ENCODE assay signal across 27 cellular contexts in genomic region chr5:62558941-62559340, GRCh38.
"Had no signal": no experiment of that assay in that cellular context is flagged by ENCODE, and none has a peak within 500 bp of the region (broad histone marks: within the 10 kb centered on the region; RNA-seq: fewer than 3 reads in every experiment).

No MANE protein-coding gene starts in this region.

- H3K4me1 Mint-ChIP-seq: nephron; neural progenitor cell; stimulated activated effector memory CD8-positive, alpha-beta T cell treated with anti-CD3 and anti-CD28 coated beads, Interleukin-12 subunit alpha, Interleukin-12 subunit beta, amount 100 ng/mL, for 72 hours; stimulated activated naive B cell treated with anti-CD40 and anti-IgM and Interleukin-4, amounts not matched to agents 10 μg/mL and 1 μg/mL and 100 μg/mL, for 72 hours had no signal

- H3K27me3 ChIP-seq: neural progenitor cell, ovary, right lobe of liver, sigmoid colon, stomach, thyroid gland, tibial nerve, upper lobe of left lung, vagina had no signal

- H3K4me3 ChIP-seq: neural progenitor cell, ovary, prostate gland, right lobe of liver, sigmoid colon, stomach, thoracic aorta, thyroid gland, tibial nerve, upper lobe of left lung, vagina had no signal

- H3K36me3 Mint-ChIP-seq: natural killer cell had no signal

- H3K27ac Mint-ChIP-seq: naive thymus-derived CD4-positive, alpha-beta T cell; natural killer cell; nephron; neural progenitor cell; stimulated activated effector memory CD8-positive, alpha-beta T cell treated with anti-CD3 and anti-CD28 coated beads, Interleukin-12 subunit alpha, Interleukin-12 subunit beta, amount 100 ng/mL, for 72 hours; stimulated activated naive B cell treated with anti-CD40 and anti-IgM and Interleukin-4, amounts not matched to agents 10 μg/mL and 1 μg/mL and 100 μg/mL, for 72 hours; stimulated activated naive CD8-positive, alpha-beta T cell treated with anti-CD3 and anti-CD28 coated beads, Interleukin-15, Interleukin-2, amounts not matched to agents 100 ng/mL and 50 ng/mL, for 24 hours had no signal

- ATAC-seq: naive thymus-derived CD4-positive, alpha-beta T cell; natural killer cell; right cardiac atrium; right lobe of liver; stimulated activated effector memory CD8-positive, alpha-beta T cell treated with anti-CD3 and anti-CD28 coated beads, Interleukin-12 subunit alpha, Interleukin-12 subunit beta, amount 100 ng/mL, for 72 hours; stimulated activated naive B cell treated with anti-CD40 and anti-IgM and Interleukin-4, amounts not matched to agents 10 μg/mL and 1 μg/mL and 100 μg/mL, for 72 hours had no signal

- DNase-seq: naive thymus-derived CD4-positive, alpha-beta T cell; natural killer cell; occipital lobe; ovary; posterior cingulate gyrus; right cardiac atrium; right lobe of liver; sigmoid colon; small intestine; stimulated activated CD4-positive, alpha-beta T cell treated with anti-CD3 and anti-CD28 coated beads, Interleukin-15, amount 100 ng/mL, for 24 hours; stimulated activated CD4-positive, alpha-beta T cell treated with anti-CD3 and anti-CD28 coated beads, Interleukin-2, amount 100 ng/mL, for 24 hours; stimulated activated CD4-positive, alpha-beta T cell treated with anti-CD3 and anti-CD28 coated beads, Interleukin-2, amount 100 ng/mL, for 48 hours; stimulated activated CD4-positive, alpha-beta T cell treated with anti-CD3 and anti-CD28 coated beads, Interleukin-4, amount 100 ng/mL, for 24 hours; stimulated activated naive B cell treated with anti-CD40 and anti-IgM and Interleukin-4, amounts not matched to agents 10 μg/mL and 1 μg/mL and 100 μg/mL, for 72 hours; stimulated activated naive CD4-positive, alpha-beta T cell treated with Interleukin-2 at 50 U/mL for 16 hours; stomach; thyroid gland; trophoblast cell had no signal

- H3K9me3 Mint-ChIP-seq: naive thymus-derived CD4-positive, alpha-beta T cell; natural killer cell; nephron; neural progenitor cell; stimulated activated effector memory CD8-positive, alpha-beta T cell treated with anti-CD3 and anti-CD28 coated beads, Interleukin-12 subunit alpha, Interleukin-12 subunit beta, amount 100 ng/mL, for 72 hours; stimulated activated naive B cell treated with anti-CD40 and anti-IgM and Interleukin-4, amounts not matched to agents 10 μg/mL and 1 μg/mL and 100 μg/mL, for 72 hours; stimulated activated naive CD8-positive, alpha-beta T cell treated with anti-CD3 and anti-CD28 coated beads, Interleukin-15, Interleukin-2, amounts not matched to agents 100 ng/mL and 50 ng/mL, for 24 hours had no signal

- H3K9me3 ChIP-seq: ovary, prostate gland, right lobe of liver, sigmoid colon, stomach, thoracic aorta, thyroid gland, tibial nerve, upper lobe of left lung, vagina had no signal

- H3K27me3 Mint-ChIP-seq: naive thymus-derived CD4-positive, alpha-beta T cell; stimulated activated naive B cell treated with anti-CD40 and anti-IgM and Interleukin-4, amounts not matched to agents 10 μg/mL and 1 μg/mL and 100 μg/mL, for 72 hours; stimulated activated naive CD8-positive, alpha-beta T cell treated with anti-CD3 and anti-CD28 coated beads, Interleukin-15, Interleukin-2, amounts not matched to agents 100 ng/mL and 50 ng/mL, for 24 hours had no signal

- H3K4me3 Mint-ChIP-seq: naive thymus-derived CD4-positive, alpha-beta T cell; natural killer cell; nephron; neural progenitor cell; stimulated activated effector memory CD8-positive, alpha-beta T cell treated with anti-CD3 and anti-CD28 coated beads, Interleukin-12 subunit alpha, Interleukin-12 subunit beta, amount 100 ng/mL, for 72 hours; stimulated activated naive B cell treated with anti-CD40 and anti-IgM and Interleukin-4, amounts not matched to agents 10 μg/mL and 1 μg/mL and 100 μg/mL, for 72 hours; stimulated activated naive CD8-positive, alpha-beta T cell treated with anti-CD3 and anti-CD28 coated beads, Interleukin-15, Interleukin-2, amounts not matched to agents 100 ng/mL and 50 ng/mL, for 24 hours had no signal

- H3K36me3 ChIP-seq: neural progenitor cell, ovary, prostate gland, right lobe of liver, thyroid gland, vagina had no signal
